Comparison of ENCODE assay signal across 1 cellular context in genomic region chr2:189829092-189829843, GRCh38.
TF ChIP-seq lines count a peak whose summit lies in the region.

No MANE protein-coding gene starts in this region.

TF ChIP-seq in K562, 482 proteins besides CTCF, POLR2A, EP300 and RAD21 (continued from another document):
- TF ChIP-seq XRCC3 (IDR thresholded peaks at IDR 0.05) (no peak), ILK (tag; IDR thresholded peaks at IDR 0.05; ENCODE audit: borderline replicate concordance, low read depth) (no peak)
